Comparison of ENCODE assay signal across 1 cellular context in the genomic region with DNA sequence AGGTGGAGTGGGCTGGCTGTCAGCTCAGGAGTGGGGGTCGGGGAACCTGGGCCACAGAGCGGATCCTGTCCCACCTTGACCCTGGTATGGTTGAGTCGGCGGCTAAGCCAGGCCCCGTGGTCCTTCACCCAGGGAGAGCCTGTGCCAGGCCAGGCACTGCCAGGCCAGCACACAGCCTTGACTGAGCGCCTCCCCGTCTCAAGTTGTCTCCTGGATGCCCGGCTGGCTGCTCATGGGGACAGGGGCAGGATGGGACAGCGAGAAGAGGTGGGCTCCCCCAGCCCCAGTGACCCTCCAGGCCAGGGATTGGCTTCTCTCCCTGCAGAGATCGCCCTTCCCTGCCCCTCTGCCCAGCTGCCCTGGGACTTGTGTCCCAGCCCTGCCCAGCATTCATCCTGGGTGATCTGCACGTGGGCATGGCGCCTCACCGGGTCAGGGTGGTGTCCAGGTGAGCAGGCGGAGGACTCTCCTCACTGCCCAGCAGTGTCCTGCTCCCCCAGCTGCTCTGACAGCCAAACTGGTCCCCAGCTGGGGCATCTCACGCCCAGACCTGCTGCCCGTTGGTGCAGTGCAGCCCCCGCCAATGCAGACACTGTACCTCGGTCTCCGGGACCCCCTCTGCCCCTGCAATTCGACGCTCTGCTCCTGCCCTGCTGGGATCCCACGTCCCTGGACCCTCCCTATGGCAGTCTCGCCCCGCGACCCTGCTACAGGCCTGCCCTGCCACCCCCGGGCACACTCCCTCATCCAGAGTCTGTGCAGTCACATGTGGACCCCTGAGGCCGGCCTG.
A peak's percentile ranks its signal among the peaks of the same experiment; 100 is the strongest.
TF ChIP-seq lines count a peak whose summit lies in the region.

No MANE protein-coding gene starts in this region.

TF ChIP-seq in K562, 482 proteins besides CTCF, POLR2A, EP300 and RAD21 (continues in another document):
- TF ChIP-seq, protein P1, sequence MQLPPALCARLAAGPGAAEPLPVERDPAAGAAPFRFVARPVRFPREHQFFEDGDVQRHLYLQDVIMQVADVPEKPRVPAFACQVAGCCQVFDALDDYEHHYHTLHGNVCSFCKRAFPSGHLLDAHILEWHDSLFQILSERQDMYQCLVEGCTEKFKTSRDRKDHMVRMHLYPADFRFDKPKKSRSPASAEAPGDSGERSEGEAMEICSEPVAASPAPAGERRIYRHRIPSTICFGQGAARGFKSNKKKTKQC (CRISPR knock-in tag; IDR thresholded peaks at IDR 0.05) = 0 out of 2 replicates have a peak, but pooled peaks have one; percentile 44
- TF ChIP-seq RFX1 (IDR thresholded peaks at IDR 0.05) (no peak), ZNF780A (CRISPR knock-in tag; IDR thresholded peaks at IDR 0.05) (no peak), HNRNPK (IDR thresholded peaks at IDR 0.05; ENCODE audit: low read depth, low read length, poor library complexity, severe bottlenecking) (no peak), FOXP1 (CRISPR knock-in tag; IDR thresholded peaks at IDR 0.05) (peak; percentile 69; the same call in 1 of the 2 replicates), FOXA3 (CRISPR knock-in tag; conservative IDR thresholded peaks at IDR 0.05 in 1 of 2, IDR thresholded peaks at IDR 0.05 in 1 of 2) (peak in 1 of 2 experiments; percentile 74; a peak in 2 of 4 replicates), ZNF175 (CRISPR knock-in tag; IDR thresholded peaks at IDR 0.05; ENCODE audit: low read depth) (no peak), ZC3H11A (IDR thresholded peaks at IDR 0.05; ENCODE audit: low read depth, low read length) (no peak), SRF (CRISPR knock-in tag; IDR thresholded peaks at IDR 0.05) (no peak), CBFB (CRISPR knock-in tag; IDR thresholded peaks at IDR 0.05) (0 out of 2 replicates have a peak, but pooled peaks have one; percentile 61), RAD51 (IDR thresholded peaks at IDR 0.05; ENCODE audit: borderline replicate concordance, low read depth) (no peak), TEAD1 (CRISPR knock-in tag; IDR thresholded peaks at IDR 0.05) (peak in 1 of 2 experiments; percentile 21; a peak in 1 of 4 replicates), TGIF2 (CRISPR knock-in tag; IDR thresholded peaks at IDR 0.05) (no peak), MTF1 (CRISPR knock-in tag; IDR thresholded peaks at IDR 0.05; ENCODE audit: borderline replicate concordance) (no peak), PRMT5 (CRISPR knock-in tag; IDR thresholded peaks at IDR 0.05) (0 out of 2 replicates have a peak, but pooled peaks have one; percentile 56), PCBP1 (IDR thresholded peaks at IDR 0.05; ENCODE audit: low read depth, low read length, poor library complexity, severe bottlenecking) (peak; percentile 24), DPF2 (IDR thresholded peaks at IDR 0.05) (no peak), TEAD4 (IDR thresholded peaks at IDR 0.05; ENCODE audit: low read length) (no peak), TEAD4 (CRISPR knock-in tag; IDR thresholded peaks at IDR 0.05; ENCODE audit: borderline replicate concordance) (peak; percentile 63; the same call in 1 of the 2 replicates), RB1 (IDR thresholded peaks at IDR 0.05; ENCODE audit: low read depth) (0 out of 2 replicates have a peak, but pooled peaks have one; percentile 11), MEF2A (IDR thresholded peaks at IDR 0.05; ENCODE audit: control insufficient read depth, low read depth, low read length) (no peak), YY1 (IDR thresholded peaks at IDR 0.05; ENCODE audit: borderline replicate concordance in 1 of 3, control insufficient read depth in 1 of 3, extremely low read depth in 1 of 3, insufficient read depth in 3 of 3, insufficient read length in 1 of 3, insufficient replicate concordance in 2 of 3, low read depth in 1 of 3, low read length in 2 of 3) (peak in 1 of 3 experiments; percentile 3), ZNF253 (CRISPR knock-in tag; conservative IDR thresholded peaks at IDR 0.05) (no peak), GABPB2 (CRISPR knock-in tag; conservative IDR thresholded peaks at IDR 0.05) (0 out of 2 replicates have a peak, but pooled peaks have one; percentile 39), ZNF143 (CRISPR knock-in tag; IDR thresholded peaks at IDR 0.05) (0 out of 2 replicates have a peak, but pooled peaks have one; percentile 13)
- TF ChIP-seq, protein P2, sequence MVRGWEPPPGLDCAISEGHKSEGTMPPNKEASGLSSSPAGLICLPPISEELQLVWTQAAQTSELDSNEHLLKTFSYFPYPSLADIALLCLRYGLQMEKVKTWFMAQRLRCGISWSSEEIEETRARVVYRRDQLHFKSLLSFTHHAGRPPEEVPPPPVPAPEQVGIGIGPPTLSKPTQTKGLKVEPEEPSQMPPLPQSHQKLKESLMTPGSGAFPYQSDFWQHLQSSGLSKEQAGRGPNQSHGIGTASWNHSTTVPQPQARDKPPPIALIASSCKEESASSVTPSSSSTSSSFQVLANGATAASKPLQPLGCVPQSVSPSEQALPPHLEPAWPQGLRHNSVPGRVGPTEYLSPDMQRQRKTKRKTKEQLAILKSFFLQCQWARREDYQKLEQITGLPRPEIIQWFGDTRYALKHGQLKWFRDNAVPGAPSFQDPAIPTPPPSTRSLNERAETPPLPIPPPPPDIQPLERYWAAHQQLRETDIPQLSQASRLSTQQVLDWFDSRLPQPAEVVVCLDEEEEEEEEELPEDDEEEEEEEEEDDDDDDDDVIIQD (CRISPR knock-in tag; IDR thresholded peaks at IDR 0.05) = no peak
- TF ChIP-seq, protein P3, sequence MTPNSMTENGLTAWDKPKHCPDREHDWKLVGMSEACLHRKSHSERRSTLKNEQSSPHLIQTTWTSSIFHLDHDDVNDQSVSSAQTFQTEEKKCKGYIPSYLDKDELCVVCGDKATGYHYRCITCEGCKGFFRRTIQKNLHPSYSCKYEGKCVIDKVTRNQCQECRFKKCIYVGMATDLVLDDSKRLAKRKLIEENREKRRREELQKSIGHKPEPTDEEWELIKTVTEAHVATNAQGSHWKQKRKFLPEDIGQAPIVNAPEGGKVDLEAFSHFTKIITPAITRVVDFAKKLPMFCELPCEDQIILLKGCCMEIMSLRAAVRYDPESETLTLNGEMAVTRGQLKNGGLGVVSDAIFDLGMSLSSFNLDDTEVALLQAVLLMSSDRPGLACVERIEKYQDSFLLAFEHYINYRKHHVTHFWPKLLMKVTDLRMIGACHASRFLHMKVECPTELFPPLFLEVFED (CRISPR knock-in tag; conservative IDR thresholded peaks at IDR 0.05) = no peak
- TF ChIP-seq, protein P4, sequence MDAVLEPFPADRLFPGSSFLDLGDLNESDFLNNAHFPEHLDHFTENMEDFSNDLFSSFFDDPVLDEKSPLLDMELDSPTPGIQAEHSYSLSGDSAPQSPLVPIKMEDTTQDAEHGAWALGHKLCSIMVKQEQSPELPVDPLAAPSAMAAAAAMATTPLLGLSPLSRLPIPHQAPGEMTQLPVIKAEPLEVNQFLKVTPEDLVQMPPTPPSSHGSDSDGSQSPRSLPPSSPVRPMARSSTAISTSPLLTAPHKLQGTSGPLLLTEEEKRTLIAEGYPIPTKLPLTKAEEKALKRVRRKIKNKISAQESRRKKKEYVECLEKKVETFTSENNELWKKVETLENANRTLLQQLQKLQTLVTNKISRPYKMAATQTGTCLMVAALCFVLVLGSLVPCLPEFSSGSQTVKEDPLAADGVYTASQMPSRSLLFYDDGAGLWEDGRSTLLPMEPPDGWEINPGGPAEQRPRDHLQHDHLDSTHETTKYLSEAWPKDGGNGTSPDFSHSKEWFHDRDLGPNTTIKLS (IDR thresholded peaks at IDR 0.05; ENCODE audit: borderline replicate concordance, low read depth) = no peak
- TF ChIP-seq, protein P5, sequence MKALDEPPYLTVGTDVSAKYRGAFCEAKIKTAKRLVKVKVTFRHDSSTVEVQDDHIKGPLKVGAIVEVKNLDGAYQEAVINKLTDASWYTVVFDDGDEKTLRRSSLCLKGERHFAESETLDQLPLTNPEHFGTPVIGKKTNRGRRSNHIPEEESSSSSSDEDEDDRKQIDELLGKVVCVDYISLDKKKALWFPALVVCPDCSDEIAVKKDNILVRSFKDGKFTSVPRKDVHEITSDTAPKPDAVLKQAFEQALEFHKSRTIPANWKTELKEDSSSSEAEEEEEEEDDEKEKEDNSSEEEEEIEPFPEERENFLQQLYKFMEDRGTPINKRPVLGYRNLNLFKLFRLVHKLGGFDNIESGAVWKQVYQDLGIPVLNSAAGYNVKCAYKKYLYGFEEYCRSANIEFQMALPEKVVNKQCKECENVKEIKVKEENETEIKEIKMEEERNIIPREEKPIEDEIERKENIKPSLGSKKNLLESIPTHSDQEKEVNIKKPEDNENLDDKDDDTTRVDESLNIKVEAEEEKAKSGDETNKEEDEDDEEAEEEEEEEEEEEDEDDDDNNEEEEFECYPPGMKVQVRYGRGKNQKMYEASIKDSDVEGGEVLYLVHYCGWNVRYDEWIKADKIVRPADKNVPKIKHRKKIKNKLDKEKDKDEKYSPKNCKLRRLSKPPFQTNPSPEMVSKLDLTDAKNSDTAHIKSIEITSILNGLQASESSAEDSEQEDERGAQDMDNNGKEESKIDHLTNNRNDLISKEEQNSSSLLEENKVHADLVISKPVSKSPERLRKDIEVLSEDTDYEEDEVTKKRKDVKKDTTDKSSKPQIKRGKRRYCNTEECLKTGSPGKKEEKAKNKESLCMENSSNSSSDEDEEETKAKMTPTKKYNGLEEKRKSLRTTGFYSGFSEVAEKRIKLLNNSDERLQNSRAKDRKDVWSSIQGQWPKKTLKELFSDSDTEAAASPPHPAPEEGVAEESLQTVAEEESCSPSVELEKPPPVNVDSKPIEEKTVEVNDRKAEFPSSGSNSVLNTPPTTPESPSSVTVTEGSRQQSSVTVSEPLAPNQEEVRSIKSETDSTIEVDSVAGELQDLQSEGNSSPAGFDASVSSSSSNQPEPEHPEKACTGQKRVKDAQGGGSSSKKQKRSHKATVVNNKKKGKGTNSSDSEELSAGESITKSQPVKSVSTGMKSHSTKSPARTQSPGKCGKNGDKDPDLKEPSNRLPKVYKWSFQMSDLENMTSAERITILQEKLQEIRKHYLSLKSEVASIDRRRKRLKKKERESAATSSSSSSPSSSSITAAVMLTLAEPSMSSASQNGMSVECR (CRISPR knock-in tag; IDR thresholded peaks at IDR 0.05) = peak; percentile 68
- TF ChIP-seq, protein P6, sequence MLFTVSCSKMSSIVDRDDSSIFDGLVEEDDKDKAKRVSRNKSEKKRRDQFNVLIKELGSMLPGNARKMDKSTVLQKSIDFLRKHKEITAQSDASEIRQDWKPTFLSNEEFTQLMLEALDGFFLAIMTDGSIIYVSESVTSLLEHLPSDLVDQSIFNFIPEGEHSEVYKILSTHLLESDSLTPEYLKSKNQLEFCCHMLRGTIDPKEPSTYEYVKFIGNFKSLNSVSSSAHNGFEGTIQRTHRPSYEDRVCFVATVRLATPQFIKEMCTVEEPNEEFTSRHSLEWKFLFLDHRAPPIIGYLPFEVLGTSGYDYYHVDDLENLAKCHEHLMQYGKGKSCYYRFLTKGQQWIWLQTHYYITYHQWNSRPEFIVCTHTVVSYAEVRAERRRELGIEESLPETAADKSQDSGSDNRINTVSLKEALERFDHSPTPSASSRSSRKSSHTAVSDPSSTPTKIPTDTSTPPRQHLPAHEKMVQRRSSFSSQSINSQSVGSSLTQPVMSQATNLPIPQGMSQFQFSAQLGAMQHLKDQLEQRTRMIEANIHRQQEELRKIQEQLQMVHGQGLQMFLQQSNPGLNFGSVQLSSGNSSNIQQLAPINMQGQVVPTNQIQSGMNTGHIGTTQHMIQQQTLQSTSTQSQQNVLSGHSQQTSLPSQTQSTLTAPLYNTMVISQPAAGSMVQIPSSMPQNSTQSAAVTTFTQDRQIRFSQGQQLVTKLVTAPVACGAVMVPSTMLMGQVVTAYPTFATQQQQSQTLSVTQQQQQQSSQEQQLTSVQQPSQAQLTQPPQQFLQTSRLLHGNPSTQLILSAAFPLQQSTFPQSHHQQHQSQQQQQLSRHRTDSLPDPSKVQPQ (CRISPR knock-in tag; IDR thresholded peaks at IDR 0.05; ENCODE audit: borderline replicate concordance) = no peak
- TF ChIP-seq, protein P7, sequence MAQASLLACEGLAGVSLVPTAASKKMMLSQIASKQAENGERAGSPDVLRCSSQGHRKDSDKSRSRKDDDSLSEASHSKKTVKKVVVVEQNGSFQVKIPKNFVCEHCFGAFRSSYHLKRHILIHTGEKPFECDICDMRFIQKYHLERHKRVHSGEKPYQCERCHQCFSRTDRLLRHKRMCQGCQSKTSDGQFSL (CRISPR knock-in tag; IDR thresholded peaks at IDR 0.05) = 0 out of 2 replicates have a peak, but pooled peaks have one; percentile 16
- TF ChIP-seq, protein P7 (tag; IDR thresholded peaks at IDR 0.05) = no peak
- TF ChIP-seq, protein P8, sequence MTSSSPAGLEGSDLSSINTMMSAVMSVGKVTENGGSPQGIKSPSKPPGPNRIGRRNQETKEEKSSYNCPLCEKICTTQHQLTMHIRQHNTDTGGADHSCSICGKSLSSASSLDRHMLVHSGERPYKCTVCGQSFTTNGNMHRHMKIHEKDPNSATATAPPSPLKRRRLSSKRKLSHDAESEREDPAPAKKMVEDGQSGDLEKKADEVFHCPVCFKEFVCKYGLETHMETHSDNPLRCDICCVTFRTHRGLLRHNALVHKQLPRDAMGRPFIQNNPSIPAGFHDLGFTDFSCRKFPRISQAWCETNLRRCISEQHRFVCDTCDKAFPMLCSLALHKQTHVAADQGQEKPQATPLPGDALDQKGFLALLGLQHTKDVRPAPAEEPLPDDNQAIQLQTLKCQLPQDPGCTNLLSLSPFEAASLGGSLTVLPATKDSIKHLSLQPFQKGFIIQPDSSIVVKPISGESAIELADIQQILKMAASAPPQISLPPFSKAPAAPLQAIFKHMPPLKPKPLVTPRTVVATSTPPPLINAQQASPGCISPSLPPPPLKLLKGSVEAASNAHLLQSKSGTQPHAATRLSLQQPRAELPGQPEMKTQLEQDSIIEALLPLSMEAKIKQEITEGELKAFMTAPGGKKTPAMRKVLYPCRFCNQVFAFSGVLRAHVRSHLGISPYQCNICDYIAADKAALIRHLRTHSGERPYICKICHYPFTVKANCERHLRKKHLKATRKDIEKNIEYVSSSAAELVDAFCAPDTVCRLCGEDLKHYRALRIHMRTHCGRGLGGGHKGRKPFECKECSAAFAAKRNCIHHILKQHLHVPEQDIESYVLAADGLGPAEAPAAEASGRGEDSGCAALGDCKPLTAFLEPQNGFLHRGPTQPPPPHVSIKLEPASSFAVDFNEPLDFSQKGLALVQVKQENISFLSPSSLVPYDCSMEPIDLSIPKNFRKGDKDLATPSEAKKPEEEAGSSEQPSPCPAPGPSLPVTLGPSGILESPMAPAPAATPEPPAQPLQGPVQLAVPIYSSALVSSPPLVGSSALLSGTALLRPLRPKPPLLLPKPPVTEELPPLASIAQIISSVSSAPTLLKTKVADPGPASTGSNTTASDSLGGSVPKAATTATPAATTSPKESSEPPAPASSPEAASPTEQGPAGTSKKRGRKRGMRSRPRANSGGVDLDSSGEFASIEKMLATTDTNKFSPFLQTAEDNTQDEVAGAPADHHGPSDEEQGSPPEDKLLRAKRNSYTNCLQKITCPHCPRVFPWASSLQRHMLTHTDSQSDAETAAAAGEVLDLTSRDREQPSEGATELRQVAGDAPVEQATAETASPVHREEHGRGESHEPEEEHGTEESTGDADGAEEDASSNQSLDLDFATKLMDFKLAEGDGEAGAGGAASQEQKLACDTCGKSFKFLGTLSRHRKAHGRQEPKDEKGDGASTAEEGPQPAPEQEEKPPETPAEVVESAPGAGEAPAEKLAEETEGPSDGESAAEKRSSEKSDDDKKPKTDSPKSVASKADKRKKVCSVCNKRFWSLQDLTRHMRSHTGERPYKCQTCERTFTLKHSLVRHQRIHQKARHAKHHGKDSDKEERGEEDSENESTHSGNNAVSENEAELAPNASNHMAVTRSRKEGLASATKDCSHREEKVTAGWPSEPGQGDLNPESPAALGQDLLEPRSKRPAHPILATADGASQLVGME (CRISPR knock-in tag; IDR thresholded peaks at IDR 0.05) = no peak
